Comparison of ENCODE assay signal across 22 cellular contexts in the genomic region with DNA sequence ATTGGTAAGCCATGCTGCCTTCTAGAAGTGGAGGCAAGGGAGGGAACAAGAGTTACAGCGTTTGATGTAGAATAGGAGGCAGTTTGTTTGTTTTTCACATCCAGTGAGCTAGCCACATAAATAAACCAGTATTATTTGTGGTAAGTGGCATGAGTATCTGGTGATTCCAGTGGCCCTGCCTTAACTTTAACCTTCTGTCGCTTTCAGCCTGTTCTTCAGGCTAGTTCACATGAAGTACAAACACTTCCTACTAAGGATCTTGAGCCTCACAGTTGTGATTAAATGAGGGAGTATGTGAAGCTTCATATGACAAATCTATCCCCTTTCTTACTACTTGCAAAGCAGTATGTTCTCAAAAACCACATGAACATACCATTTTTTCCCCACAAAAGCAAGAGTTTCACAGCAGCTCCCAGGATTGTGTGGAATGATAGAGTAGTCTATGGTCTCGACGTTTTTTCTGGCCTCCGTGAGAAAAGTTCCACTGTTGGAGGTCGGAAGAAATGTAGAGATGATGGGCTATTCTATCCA.
"Had no signal": no experiment of that assay in that cellular context is flagged by ENCODE, and none has a peak within 500 bp of the region (broad histone marks: within the 10 kb centered on the region; RNA-seq: fewer than 3 reads in every experiment).

No MANE protein-coding gene starts in this region.

- H3K4me3 ChIP-seq: esophagus squamous epithelium, heart left ventricle, thyroid gland had no signal

- H3K9me3 Mint-ChIP-seq: activated B cell treated with CpG ODN at 0.5 μM for 24 hours; activated CD4-positive, alpha-beta memory T cell treated with anti-CD3 and anti-CD28 coated beads, Interleukin-2, amount 10 ng/mL, durations not matched to agents 7 days and 5 days; activated naive CD4-positive, alpha-beta T cell treated with anti-CD3 and anti-CD28 coated beads, Interleukin-2, amount 10 ng/mL, durations not matched to agents 7 days and 5 days; naive B cell; T-helper 1 cell treated with Interleukin-12 subunit alpha and Interleukin-12 subunit beta and Interleukin-4 antibody, amounts not matched to agents 30 μg/mL and 1 μg/mL, for 36 hours had no signal

- H3K27ac Mint-ChIP-seq: activated CD4-positive, alpha-beta memory T cell treated with anti-CD3 and anti-CD28 coated beads, Interleukin-2, amount 10 ng/mL, durations not matched to agents 7 days and 5 days; activated CD4-positive, alpha-beta T cell treated with anti-CD3 and anti-CD28 coated beads for 36 hours; activated naive CD4-positive, alpha-beta T cell treated with anti-CD3 and anti-CD28 coated beads, Interleukin-2, amount 10 ng/mL, durations not matched to agents 7 days and 5 days; T-helper 1 cell treated with Interleukin-12 subunit alpha and Interleukin-12 subunit beta and Interleukin-4 antibody, amounts not matched to agents 30 μg/mL and 1 μg/mL, for 36 hours had no signal

- H3K4me3 Mint-ChIP-seq: activated B cell treated with CpG ODN at 0.5 μM for 24 hours; activated CD4-positive, alpha-beta memory T cell treated with anti-CD3 and anti-CD28 coated beads, Interleukin-2, amount 10 ng/mL, durations not matched to agents 7 days and 5 days; activated CD4-positive, alpha-beta T cell treated with anti-CD3 and anti-CD28 coated beads for 36 hours; activated naive CD4-positive, alpha-beta T cell treated with anti-CD3 and anti-CD28 coated beads, Interleukin-2, amount 10 ng/mL, durations not matched to agents 7 days and 5 days; naive B cell; T-helper 1 cell treated with Interleukin-12 subunit alpha and Interleukin-12 subunit beta and Interleukin-4 antibody, amounts not matched to agents 30 μg/mL and 1 μg/mL, for 36 hours had no signal

- ATAC-seq: activated CD4-positive, alpha-beta T cell treated with anti-CD3 and anti-CD28 coated beads for 36 hours; heart left ventricle; left cardiac atrium; stimulated activated naive CD8-positive, alpha-beta T cell treated with anti-CD3 and anti-CD28 coated beads, Interleukin-15, Interleukin-2, amounts not matched to agents 100 U/mL and 50 U/mL, for 24 hours had no signal

- DNase-seq: activated B cell treated with CpG ODN at 0.5 μM for 24 hours; activated CD4-positive, alpha-beta memory T cell treated with anti-CD3 and anti-CD28 coated beads, Interleukin-2, amount 10 ng/mL, durations not matched to agents 7 days and 5 days; activated CD4-positive, alpha-beta T cell treated with anti-CD3 and anti-CD28 coated beads for 36 hours; activated effector memory CD4-positive, alpha-beta T cell treated with anti-CD3 and anti-CD28 coated beads, Interleukin-2, amount 50 U/mL, for 16 hours; activated naive CD4-positive, alpha-beta T cell treated with anti-CD3 and anti-CD28 coated beads, Interleukin-2, amount 10 ng/mL, durations not matched to agents 7 days and 5 days; brain microvascular endothelial cell; caudate nucleus; effector memory CD4-positive, alpha-beta T cell; esophagus squamous epithelium; heart left ventricle; islet precursor cell; left cardiac atrium; mesendoderm; naive B cell; occipital lobe; retina; stimulated activated CD4-positive, alpha-beta T cell treated with anti-CD3 and anti-CD28 coated beads, Interleukin-4, amount 100 ng/mL, for 24 hours; stimulated activated naive CD8-positive, alpha-beta T cell treated with anti-CD3 and anti-CD28 coated beads, Interleukin-15, Interleukin-2, amounts not matched to agents 100 U/mL and 50 U/mL, for 24 hours; substantia nigra; T1000; thyroid gland had no signal

- H3K27me3 Mint-ChIP-seq: activated B cell treated with CpG ODN at 0.5 μM for 24 hours; activated CD4-positive, alpha-beta memory T cell treated with anti-CD3 and anti-CD28 coated beads, Interleukin-2, amount 10 ng/mL, durations not matched to agents 7 days and 5 days; activated CD4-positive, alpha-beta T cell treated with anti-CD3 and anti-CD28 coated beads for 36 hours; activated naive CD4-positive, alpha-beta T cell treated with anti-CD3 and anti-CD28 coated beads, Interleukin-2, amount 10 ng/mL, durations not matched to agents 7 days and 5 days; naive B cell had no signal

- H3K36me3 Mint-ChIP-seq: naive B cell had no signal
